Comparison of ENCODE assay signal across 23 cellular contexts in the genomic region with DNA sequence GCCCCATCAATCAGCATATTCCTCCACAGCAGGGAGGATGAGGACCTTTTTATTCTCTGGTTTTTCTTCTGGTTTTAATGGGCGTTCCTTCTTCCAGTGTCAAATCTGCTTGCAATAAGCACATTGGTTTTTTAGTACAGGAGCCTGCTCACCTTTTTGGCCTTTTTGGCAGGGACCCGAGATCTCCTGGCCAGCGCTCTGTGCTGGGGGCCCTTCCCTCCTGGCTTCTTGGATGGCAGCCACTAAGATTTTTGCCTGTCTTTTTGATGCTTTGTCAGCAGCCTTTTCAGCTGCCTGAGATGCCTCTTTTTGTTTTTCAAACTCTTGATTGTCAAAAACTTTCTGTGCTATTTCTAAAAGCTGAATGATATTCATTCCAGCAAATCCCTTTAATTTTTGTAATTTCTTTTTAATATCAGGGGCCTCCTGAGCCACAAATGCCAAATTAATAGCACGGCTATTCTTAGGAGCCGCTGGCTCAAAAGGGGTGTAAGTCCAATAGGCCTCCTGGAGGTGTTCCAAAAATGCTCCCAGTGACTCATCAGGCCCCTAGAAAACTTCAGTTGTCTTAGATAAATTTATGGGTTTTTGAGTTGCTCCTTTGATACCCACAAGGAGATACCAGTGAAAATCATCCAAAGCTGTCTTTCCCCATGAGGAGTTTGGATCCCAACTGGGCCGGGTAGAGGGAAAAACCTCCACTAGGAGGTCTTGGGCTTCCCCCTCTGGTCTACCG.
DNase-seq lines count a peak whose midpoint lies in the region; ATAC-seq, FAIRE-seq and TF ChIP-seq lines count a peak whose summit lies in the region.
"Had no signal": no experiment of that assay in that cellular context is flagged by ENCODE, and none has a peak within 500 bp of the region (broad histone marks: within the 10 kb centered on the region; RNA-seq: fewer than 3 reads in every experiment).

No MANE protein-coding gene starts in this region.

- H3K4me1 ChIP-seq in uterus = no peaks in the 10 kb centered on the region
- H3K4me1 ChIP-seq: BLaER1, Caco-2, Peyer's patch, SJCRH30 had no signal

- no peak for FAIRE-seq in HTR-8/SVneo (lab: Jason Lieb, UNC)
- FAIRE-seq: GM12891, H1 had no signal

- DNase-seq in HTR-8/SVneo (ENCODE audit: insufficient read length, low spot score) = peak; percentile 5
- peak; percentile 72 for DNase-seq in RPMI8226
- peak; percentile 12 for DNase-seq in myocyte (ENCODE audit: low read depth)
- DNase-seq in uterus = peak; percentile 50 to 53
- no peak for DNase-seq in NCI-H2081 (lab: John Stamatoyannopoulos, UW)
- DNase-seq: Caco-2; CD4-positive, alpha-beta T cell; DND-41; Kasumi-1; MG63; NCI-H1417 treated with DMSO at 0.1 percent for 48 hours; NCI-H187; NCI-H2107; NCI-H446 treated with DMSO at 0.1 percent for 48 hours; NK-92 treated with Interleukin-12 subunit alpha and Interleukin-12 subunit beta, amount 100 ng/mL, for 24 hours; Peyer's patch; SJCRH30 had no signal

- no peak for TF ChIP-seq CTCF in uterus (IDR thresholded peaks at IDR 0.05)

- H3K27ac ChIP-seq in uterus = peak overlapping the region; percentile 24 to 55
- H3K27ac ChIP-seq: BLaER1, Peyer's patch, SJCRH30 had no signal

- no peaks in the 10 kb centered on the region for H3K27me3 ChIP-seq in uterus
- H3K27me3 ChIP-seq: BLaER1, MG63, Peyer's patch, SJCRH30 had no signal

- H3K4me3 ChIP-seq in uterus = no peak overlapping the region
- H3K4me3 ChIP-seq: BLaER1, MG63, Peyer's patch, SJCRH30 had no signal

- TF ChIP-seq POLR2A in uterus (IDR thresholded peaks at IDR 0.05) (no peak), GM18505 (IDR thresholded peaks at IDR 0.05; ENCODE audit: borderline replicate concordance, extremely low read depth, insufficient read depth, insufficient read length) (no peak)

- intact Hi-C loops in uterus (cut with DNase I; ENCODE audit: low total_unique reads) = no loop called here

- H3K9me3 ChIP-seq in uterus = no peaks in the 10 kb centered on the region
- H3K9me3 ChIP-seq: BLaER1, Caco-2, MG63, Peyer's patch, SJCRH30 had no signal

- no peaks in the 10 kb centered on the region for H3K36me3 ChIP-seq in uterus
- H3K36me3 ChIP-seq: BLaER1, MG63, Peyer's patch, SJCRH30 had no signal

- ATAC-seq in GM18505 (IDR thresholded peaks at IDR 0.05; ENCODE audit: unreplicated experiment) (no peak), GM18870 (IDR thresholded peaks at IDR 0.05; ENCODE audit: unreplicated experiment) (no peak)
- ATAC-seq: HCT116 had no signal

Comparison
In these comparisons a context has a peak if more than half of its experiments do, and no peak if none do; other contexts are left out.
1. DNase-seq: peak in HTR-8/SVneo (single experiment), RPMI8226 (single experiment), myocyte (single experiment) and uterus (2 of 2); none in NCI-H2081 (0 of 2).